In the genomic region with DNA sequence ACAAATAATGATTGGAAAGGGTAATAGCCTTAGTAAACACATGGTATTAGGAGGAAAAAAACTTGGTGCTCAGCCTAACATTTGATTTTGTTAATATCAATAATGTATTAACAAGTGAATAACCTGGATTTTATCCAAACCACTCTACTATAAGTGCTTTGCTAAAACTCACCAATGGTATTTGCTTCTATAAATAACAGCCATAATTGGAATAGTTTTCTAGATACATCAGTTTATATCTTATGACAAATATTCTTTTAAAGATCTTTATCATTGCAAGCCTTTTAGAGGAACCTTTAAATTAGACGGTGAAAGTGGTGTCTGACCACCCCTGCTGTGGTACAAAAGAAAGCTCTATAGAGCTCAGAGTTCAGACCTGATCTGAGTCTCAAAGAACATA, we compare ENCODE assay signal across 14 cellular contexts.
A peak's percentile ranks its signal among the peaks of the same experiment; 100 is the strongest.
DNase-seq lines count a peak whose midpoint lies in the region; ATAC-seq and TF ChIP-seq lines count a peak whose summit lies in the region.
"Had no signal": no experiment of that assay in that cellular context is flagged by ENCODE, and none has a peak within 500 bp of the region (broad histone marks: within the 10 kb centered on the region; RNA-seq: fewer than 3 reads in every experiment).

No MANE protein-coding gene starts in this region.

- BruUV-seq in PC-3 (replicated peaks; lab: Mats Ljungman, UMichigan): no TSS peak

- H3K4me1 ChIP-seq in PC-3 (ENCODE audit: insufficient read depth, low read length): peaks cover 34% of the 10 kb centered on the region
- no peaks in the 10 kb centered on the region for H3K4me1 ChIP-seq in aorta (ENCODE audit: control insufficient read depth in 1 of 2, insufficient read depth in 2 of 2, low read length in 2 of 2)

- H3K79me2 ChIP-seq in PC-3 (ENCODE audit: low read length): no peaks in the 10 kb centered on the region

- no peaks in the 10 kb centered on the region for H3K9me2 ChIP-seq in PC-3 (replicated peaks; ENCODE audit: low read length)

- peaks cover 0 to 3% of the 10 kb centered on the region in 2 donors for H3K27me3 Mint-ChIP-seq in T-cell
- H3K27me3 Mint-ChIP-seq: CD4-positive, alpha-beta memory T cell had no signal

- 18 to 22% methylated on average over 1 of the region's 1 CpG for WGBS in aorta, 2 donors

- H4K20me1 ChIP-seq in PC-3 (ENCODE audit: low read length): no peaks in the 10 kb centered on the region

- intact Hi-C loops in PC-3 (cut with micrococcal nuclease) (loop anchor here (1.0 to 5.0 kb wide), 8 partner anchors 17 to 365 kb away; a partner anchor contains a TSS), aorta (cut with DNase I) (no loop called here)

- H3K4me3 ChIP-seq in PC-3 (ENCODE audit: low read length): peak overlapping the region; percentile 14; the same call in 1 of the 2 replicates
- H3K4me3 ChIP-seq in aorta (ENCODE audit: low read length in 2 of 2): no peak overlapping the region
- H3K4me3 ChIP-seq in WERI-Rb-1 (ENCODE audit: low read depth, low read length): no peak overlapping the region
- H3K4me3 ChIP-seq: GM23338 had no signal

- H3K4me2 ChIP-seq in PC-3 (ENCODE audit: low read length): peak overlapping the region; percentile 77
- H3K4me2 ChIP-seq: GM23338 had no signal

- H3K27me3 ChIP-seq in PC-3 (ENCODE audit: low read length) (no peaks in the 10 kb centered on the region), aorta (ENCODE audit: control insufficient read depth in 1 of 2, insufficient read depth in 2 of 2, low read length in 1 of 2) (no peaks in the 10 kb centered on the region), WERI-Rb-1 (ENCODE audit: insufficient read depth, low read depth, severe bottlenecking) (no peaks in the 10 kb centered on the region)

- POLR2A ChIA-PET in PC-3 (lab: Charles Lee; ENCODE audit: unreplicated experiment) (interaction anchor here (0.5 kb wide), 1 partner anchor 186 kb away, joined by 4 read pairs; no protein-coding TSS in a partner anchor), T-cell (lab: Charles Lee) (no interaction called here)

- H3K4me1 Mint-ChIP-seq in T-cell: no peaks in the 10 kb centered on the region
- H3K4me1 Mint-ChIP-seq: CD4-positive, alpha-beta memory T cell; GM23338; H9 had no signal

- CTCF ChIA-PET in PC-3 (lab: Charles Lee) (interaction anchor here (0.5 to 1.1 kb wide), 3 partner anchors 44 to 75 kb away, joined by 3 to 5 read pairs (median 3); no protein-coding TSS in a partner anchor), T-cell (lab: Charles Lee) (interaction anchor here in 1 of 2 donors (0.5 kb wide), 1 partner anchor 27 kb away, joined by 3 read pairs; no protein-coding TSS in a partner anchor)

- no peaks in the 10 kb centered on the region for H3K9me3 ChIP-seq in PC-3 (ENCODE audit: low read length)
- H3K9me3 ChIP-seq in aorta (ENCODE audit: control insufficient read depth, low read length): no peaks in the 10 kb centered on the region
- H3K9me3 ChIP-seq in WERI-Rb-1 (ENCODE audit: severe bottlenecking): no peaks in the 10 kb centered on the region

- H2AFZ ChIP-seq in PC-3 (ENCODE audit: low read length): peak overlapping the region; percentile 60; the same call in 1 of the 2 replicates
- H2AFZ ChIP-seq: GM23338 had no signal

- H3K27ac ChIP-seq in PC-3 (ENCODE audit: low read length) (peak overlapping the region; percentile 92), aorta (ENCODE audit: low read depth in 1 of 2, low read length in 2 of 2) (no peak overlapping the region), WERI-Rb-1 (no peak overlapping the region)

- H3K36me3 ChIP-seq in PC-3 (ENCODE audit: low read depth, low read length) (no peaks in the 10 kb centered on the region), aorta (ENCODE audit: control insufficient read depth in 1 of 2, insufficient read depth in 2 of 2, low read length in 1 of 2) (no peaks in the 10 kb centered on the region), WERI-Rb-1 (no peaks in the 10 kb centered on the region)

- DNase-seq in ELR (ENCODE audit: low read depth) (peak; percentile 20), PC-3 (peak; percentile 77), aorta (no peak), WERI-Rb-1 (no peak), T-cell (no peak)
- DNase-seq: C1 segment of cervical spinal cord; Calu3; CD4-positive, alpha-beta memory T cell; COR-L47; DMS79 treated with DMSO at 0.1 percent for 48 hours; GF-D8; H9 had no signal

- H3K4me3 Mint-ChIP-seq in T-cell: no peak overlapping the region
- H3K4me3 Mint-ChIP-seq: CD4-positive, alpha-beta memory T cell; GM23338; H9 had no signal

- peak overlapping the region; percentile 73 for H3K9ac ChIP-seq in PC-3 (ENCODE audit: low read length)

- H3K9me3 Mint-ChIP-seq in T-cell: peaks cover 0 to 2% (median 0%) of the 10 kb centered on the region in 3 donors
- H3K9me3 Mint-ChIP-seq: GM23338, H9 had no signal

- TF ChIP-seq CTCF in PC-3 (conservative IDR thresholded peaks at IDR 0.05; ENCODE audit: low read depth, low read length) (no peak), WERI-Rb-1 (IDR thresholded peaks at IDR 0.05; ENCODE audit: low read depth, low read length) (no peak)

- ATAC-seq in PC-3: peak; percentile 51
- ATAC-seq in SK-N-SH treated with all-trans-retinoic acid at 6 μM for 48 hours: peak; percentile 43; the same call in 2 of the 3 replicates
- no peak for ATAC-seq in aorta (ENCODE audit: low FRiP score)
- ATAC-seq in T-cell (replicated peaks in 1 of 4): no peak
- ATAC-seq: GM23338 had no signal

- H3F3A ChIP-seq in PC-3 (ENCODE audit: low read length, unreplicated experiment): no peaks in the 10 kb centered on the region

- H3K36me3 Mint-ChIP-seq in T-cell: no peaks in the 10 kb centered on the region
- H3K36me3 Mint-ChIP-seq: CD4-positive, alpha-beta memory T cell had no signal

- no peak overlapping the region for H3K27ac Mint-ChIP-seq in T-cell
- H3K27ac Mint-ChIP-seq: CD4-positive, alpha-beta memory T cell; GM23338; H9 had no signal

TF ChIP-seq in SK-N-SH treated with all-trans-retinoic acid at 6 μM for 48 hours, 23 proteins besides CTCF, POLR2A, EP300 and RAD21:
- no peak for TF ChIP-seq CSDC2 (CRISPR knock-in tag; IDR thresholded peaks at IDR 0.05)
- TF ChIP-seq, protein P1, sequence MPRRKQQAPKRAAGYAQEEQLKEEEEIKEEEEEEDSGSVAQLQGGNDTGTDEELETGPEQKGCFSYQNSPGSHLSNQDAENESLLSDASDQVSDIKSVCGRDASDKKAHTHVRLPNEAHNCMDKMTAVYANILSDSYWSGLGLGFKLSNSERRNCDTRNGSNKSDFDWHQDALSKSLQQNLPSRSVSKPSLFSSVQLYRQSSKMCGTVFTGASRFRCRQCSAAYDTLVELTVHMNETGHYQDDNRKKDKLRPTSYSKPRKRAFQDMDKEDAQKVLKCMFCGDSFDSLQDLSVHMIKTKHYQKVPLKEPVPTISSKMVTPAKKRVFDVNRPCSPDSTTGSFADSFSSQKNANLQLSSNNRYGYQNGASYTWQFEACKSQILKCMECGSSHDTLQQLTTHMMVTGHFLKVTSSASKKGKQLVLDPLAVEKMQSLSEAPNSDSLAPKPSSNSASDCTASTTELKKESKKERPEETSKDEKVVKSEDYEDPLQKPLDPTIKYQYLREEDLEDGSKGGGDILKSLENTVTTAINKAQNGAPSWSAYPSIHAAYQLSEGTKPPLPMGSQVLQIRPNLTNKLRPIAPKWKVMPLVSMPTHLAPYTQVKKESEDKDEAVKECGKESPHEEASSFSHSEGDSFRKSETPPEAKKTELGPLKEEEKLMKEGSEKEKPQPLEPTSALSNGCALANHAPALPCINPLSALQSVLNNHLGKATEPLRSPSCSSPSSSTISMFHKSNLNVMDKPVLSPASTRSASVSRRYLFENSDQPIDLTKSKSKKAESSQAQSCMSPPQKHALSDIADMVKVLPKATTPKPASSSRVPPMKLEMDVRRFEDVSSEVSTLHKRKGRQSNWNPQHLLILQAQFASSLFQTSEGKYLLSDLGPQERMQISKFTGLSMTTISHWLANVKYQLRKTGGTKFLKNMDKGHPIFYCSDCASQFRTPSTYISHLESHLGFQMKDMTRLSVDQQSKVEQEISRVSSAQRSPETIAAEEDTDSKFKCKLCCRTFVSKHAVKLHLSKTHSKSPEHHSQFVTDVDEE (CRISPR knock-in tag; IDR thresholded peaks at IDR 0.05): no peak
- no peak for TF ChIP-seq PPARA (CRISPR knock-in tag; IDR thresholded peaks at IDR 0.05; ENCODE audit: borderline replicate concordance)
- TF ChIP-seq ZFP3 (CRISPR knock-in tag; IDR thresholded peaks at IDR 0.05): no peak
- peak; percentile 85 for TF ChIP-seq ISL1 (CRISPR knock-in tag; IDR thresholded peaks at IDR 0.05)

Comparison
In these comparisons a context has a peak if more than half of its experiments do, and no peak if none do; other contexts are left out.
1. DNase-seq: peak in ELR (single experiment) and PC-3 (single experiment); none in aorta (0 of 2), WERI-Rb-1 (single experiment) and T-cell (0 of 34).
2. ATAC-seq: peak in PC-3 (single experiment) and SK-N-SH treated with all-trans-retinoic acid at 6 μM for 48 hours (single experiment); none in aorta (single experiment) and T-cell (0 of 4).